Comparison of ENCODE assay signal across 8 cellular contexts in the genomic region with DNA sequence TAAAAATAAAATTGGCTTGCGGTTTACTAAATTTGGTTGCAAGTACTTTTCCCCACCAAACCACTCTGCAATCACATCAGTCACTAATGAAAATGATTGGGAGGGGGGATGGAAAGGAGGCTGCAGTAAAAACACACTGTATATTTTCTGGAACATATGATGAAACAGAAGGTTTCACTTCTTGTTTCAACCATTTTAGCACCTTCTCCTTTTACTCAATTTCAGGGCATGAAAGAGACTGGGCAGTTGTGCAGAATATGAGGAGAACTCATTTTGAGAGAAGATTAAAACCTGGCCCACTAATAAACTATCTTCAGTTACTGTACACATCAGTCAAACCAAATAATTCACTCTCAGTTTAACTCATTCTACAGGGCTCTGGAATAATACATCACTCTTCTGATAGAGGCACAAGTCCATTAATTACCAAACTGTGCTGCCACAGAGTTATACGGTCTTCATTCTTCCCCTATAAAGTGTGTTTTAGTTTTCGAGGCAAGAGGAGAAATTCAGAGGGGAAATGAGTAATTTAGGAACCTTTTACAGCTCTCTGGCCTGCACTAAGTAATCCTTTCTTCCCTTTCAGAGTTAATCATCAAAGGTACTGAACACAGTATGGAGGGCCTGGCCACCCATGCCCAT. TPM values are rescaled to one million over a fixed set of nuclear protein-coding genes. Genes with fewer than 3 reads are reported as not detected.
DNase-seq lines count a peak whose midpoint lies in the region; ATAC-seq and TF ChIP-seq lines count a peak whose summit lies in the region.

No MANE protein-coding gene starts in this region.

- no peak overlapping the region for H2AK5ac ChIP-seq in mesendoderm (ENCODE audit: low read length)

- H3K27ac ChIP-seq in DOHH2 (ENCODE audit: low read depth, low read length) (peak overlapping the region; percentile 94), mesendoderm (ENCODE audit: low read depth, low read length) (no peak overlapping the region), foreskin keratinocyte (no peak overlapping the region)

- H3K4ac ChIP-seq in mesendoderm (ENCODE audit: low read depth, low read length), result no peak overlapping the region

- no CpG with 5 or more reads among the region's 3 CpGs for WGBS in mesendoderm (ENCODE audit: extremely low coverage, insufficient coverage, low lambda C conversion rate)
- WGBS in lower leg skin, 2 donors, result 71% methylated on average over 3 of the region's 3 CpGs

- no peak overlapping the region for H4K8ac ChIP-seq in mesendoderm (ENCODE audit: low read depth, low read length)

- H4K5ac ChIP-seq in mesendoderm (ENCODE audit: low read length), result no peak overlapping the region

- H3K36me3 ChIP-seq in DOHH2 (ENCODE audit: control insufficient read depth, low read length) (peaks cover 23% of the 10 kb centered on the region), adipocyte (ENCODE audit: control insufficient read depth, insufficient read depth, low read length, severe bottlenecking) (no peaks in the 10 kb centered on the region), mesendoderm (ENCODE audit: control insufficient read depth, insufficient read depth, low read length) (no peaks in the 10 kb centered on the region)

- H3K56ac ChIP-seq in mesendoderm (ENCODE audit: low read length), result no peak overlapping the region

- no peak overlapping the region for H3K23ac ChIP-seq in mesendoderm (ENCODE audit: low read length)

- TF ChIP-seq CTCF in DOHH2 (IDR thresholded peaks at IDR 0.05; ENCODE audit: low read depth, low read length, poor library complexity, severe bottlenecking) (no peak), lower leg skin (IDR thresholded peaks at IDR 0.05) (no peak), foreskin keratinocyte (conservative IDR thresholded peaks at IDR 0.05) (no peak)

- H3K9me2 ChIP-seq in DOHH2 (replicated peaks; ENCODE audit: control insufficient read depth, low read length), result no peaks in the 10 kb centered on the region

- intact Hi-C loops in lower leg skin (cut with DNase I; ENCODE audit: low total_unique reads), result no loop called here

- ATAC-seq in GM19438 (IDR thresholded peaks at IDR 0.05; ENCODE audit: low read depth, unreplicated experiment), result peak; percentile 71
- peak; percentile 85 for ATAC-seq in HG03354 (IDR thresholded peaks at IDR 0.05; ENCODE audit: poor library complexity, severe bottlenecking, unreplicated experiment)
- ATAC-seq in foreskin keratinocyte, result no peak

- no peak overlapping the region for H2BK5ac ChIP-seq in mesendoderm (ENCODE audit: low read length)

- peak overlapping the region; percentile 82 for H3K4me2 ChIP-seq in DOHH2 (ENCODE audit: low read length)
- H3K4me2 ChIP-seq in mesendoderm (ENCODE audit: low read length), result no peak overlapping the region

- H2BK15ac ChIP-seq in mesendoderm (replicated peaks; ENCODE audit: low read depth), result no peak overlapping the region

- H3K4me1 ChIP-seq in DOHH2 (ENCODE audit: control insufficient read depth, low read length) (peaks cover 96% of the 10 kb centered on the region), adipocyte (ENCODE audit: control insufficient read depth, insufficient read depth, low read length) (peaks cover 38% of the 10 kb centered on the region), mesendoderm (ENCODE audit: control insufficient read depth, low read depth, low read length) (no peaks in the 10 kb centered on the region), foreskin keratinocyte (peaks cover 13% of the 10 kb centered on the region)

- no peaks in the 10 kb centered on the region for H3K79me1 ChIP-seq in mesendoderm (ENCODE audit: low read length)

- DNase-seq in adipocyte (ENCODE audit: low read depth), result no peak
- DNase-seq in NCI-H1105 (lab: John Stamatoyannopoulos, UW), result no peak
- no peak for DNase-seq in mesendoderm
- no peak for DNase-seq in lower leg skin (ENCODE audit: low spot score in 2 of 2)
- DNase-seq in foreskin keratinocyte, result no peak

- H3K27me3 ChIP-seq in DOHH2 (ENCODE audit: control insufficient read depth, low read length) (no peaks in the 10 kb centered on the region), adipocyte (replicated peaks; ENCODE audit: control insufficient read depth, insufficient read depth, low read length) (no peaks in the 10 kb centered on the region), mesendoderm (ENCODE audit: insufficient read depth, low read length, poor library complexity) (no peaks in the 10 kb centered on the region), foreskin keratinocyte (no peaks in the 10 kb centered on the region)

- no peak overlapping the region for H2BK120ac ChIP-seq in mesendoderm (ENCODE audit: low read depth, low read length)

- peaks cover 43% of the 10 kb centered on the region for H3F3A ChIP-seq in DOHH2 (ENCODE audit: control insufficient read depth, insufficient read depth)

- no peaks in the 10 kb centered on the region for H4K20me1 ChIP-seq in DOHH2 (ENCODE audit: control insufficient read depth, insufficient read depth, low read depth, low read length)

- peak overlapping the region; percentile 66 for H3K4me3 ChIP-seq in DOHH2 (ENCODE audit: low read length)
- H3K4me3 ChIP-seq in adipocyte (ENCODE audit: low read length), result peak overlapping the region; percentile 24
- H3K4me3 ChIP-seq in mesendoderm (ENCODE audit: low read length), result no peak overlapping the region
- H3K4me3 ChIP-seq in lower leg skin (ENCODE audit: low read depth, poor library complexity, severe bottlenecking), result no peak overlapping the region

- H3K79me2 ChIP-seq in DOHH2 (ENCODE audit: control insufficient read depth, low read length) (peaks cover 84% of the 10 kb centered on the region), mesendoderm (ENCODE audit: control insufficient read depth, insufficient read depth, low read length) (no peaks in the 10 kb centered on the region)

- TF ChIP-seq POLR2A in lower leg skin (IDR thresholded peaks at IDR 0.05), result no peak

- no peak overlapping the region for H3K18ac ChIP-seq in mesendoderm (ENCODE audit: low read length)

- H3K9me3 ChIP-seq in DOHH2 (ENCODE audit: control insufficient read depth, insufficient read depth, low read length), result no peaks in the 10 kb centered on the region
- no peaks in the 10 kb centered on the region for H3K9me3 ChIP-seq in adipocyte (ENCODE audit: control insufficient read depth, low read length)

- no peak overlapping the region for H3K9ac ChIP-seq in adipocyte (ENCODE audit: low read length)
- H3K9ac ChIP-seq in mesendoderm (ENCODE audit: low read length), result no peak overlapping the region

RNA-seq across cellular contexts. Expression of a gene that starts 25.5 kb away (rescaled TPM):
- polyA plus RNA-seq in mesendoderm (2013, experiment 1 of 2), result 12.2 TPM
- polyA plus RNA-seq in mesendoderm (2013, experiment 2 of 2), result 11.7 TPM
- total RNA-seq in lower leg skin (1 to 10 TPM; 4.7 to 8.1 (median 5.7) TPM), foreskin keratinocyte (3.0 and 3.9 TPM in 2 replicates)
- polyA plus RNA-seq in foreskin keratinocyte, result 2.6 and 2.7 TPM in 2 replicates

Comparison
In these comparisons a context has a peak if more than half of its experiments do, and no peak if none do; other contexts are left out.
1. H3K4me3 ChIP-seq: peak in DOHH2 (single experiment) and adipocyte (single experiment); none in mesendoderm (single experiment) and lower leg skin (single experiment).